Comparison of ENCODE assay signal across 8 cellular contexts in the genomic region with DNA sequence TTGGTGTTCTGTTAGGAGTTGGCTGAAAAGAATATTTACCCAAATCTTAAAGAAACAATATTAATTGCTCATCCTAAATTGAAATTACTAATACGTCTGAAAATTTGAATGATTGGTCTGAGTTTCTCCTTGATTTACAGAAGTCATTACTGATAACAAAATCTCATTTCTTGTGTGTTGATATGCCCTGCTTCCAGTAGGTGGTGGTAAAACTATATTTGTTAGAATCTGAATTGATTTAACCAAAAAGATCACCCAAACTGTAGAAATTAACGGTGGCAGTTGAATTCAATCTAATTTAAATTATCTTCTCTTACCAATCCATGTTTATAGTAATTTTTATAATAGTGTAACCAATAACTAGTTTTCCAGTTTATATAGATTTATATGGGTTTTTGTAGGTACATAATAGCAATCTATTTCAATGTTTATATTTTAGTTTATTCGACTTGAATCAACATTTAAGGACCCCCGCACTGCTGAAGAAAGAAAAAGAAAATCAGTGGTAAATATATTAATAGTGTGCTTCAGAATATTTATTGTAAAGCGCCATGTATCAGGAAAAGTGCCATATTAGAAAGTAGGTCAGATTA. TPM values are rescaled to one million over a fixed set of nuclear protein-coding genes. Genes with fewer than 3 reads are reported as not detected.
DNase-seq lines count a peak whose midpoint lies in the region; ATAC-seq and TF ChIP-seq lines count a peak whose summit lies in the region.

No MANE protein-coding gene starts in this region.

- H3K4me3 Mint-ChIP-seq in stimulated activated naive CD8-positive, alpha-beta T cell treated with anti-CD3 and anti-CD28 coated beads, Interleukin-15, Interleukin-2, amounts not matched to agents 100 ng/mL and 50 ng/mL, for 24 hours: no peak overlapping the region
- no peak overlapping the region for H3K4me3 Mint-ChIP-seq in stimulated activated naive CD8-positive, alpha-beta T cell treated with anti-CD3 and anti-CD28 coated beads, Interleukin-15, amount 100 ng/mL, for 72 hours
- no peak overlapping the region for H3K4me3 Mint-ChIP-seq in stimulated activated naive B cell treated with anti-CD40 and anti-IgM and Interleukin-4, amounts not matched to agents 10 μg/mL and 1 μg/mL and 100 μg/mL, for 72 hours

- TF ChIP-seq CTCF in Peyer's patch (IDR thresholded peaks at IDR 0.05): peak in 5 of 6 experiments; percentile 50 to 59 (median 55)

- ATAC-seq in stimulated activated naive CD8-positive, alpha-beta T cell treated with anti-CD3 and anti-CD28 coated beads, Interleukin-15, amount 100 ng/mL, for 72 hours: no peak
- ATAC-seq in stimulated activated naive B cell treated with anti-CD40 and anti-IgM and Interleukin-4, amounts not matched to agents 10 μg/mL and 1 μg/mL and 100 μg/mL, for 72 hours (replicated peaks): no peak
- ATAC-seq in GM19395 (IDR thresholded peaks at IDR 0.05; ENCODE audit: unreplicated experiment) (no peak), GM18498 (IDR thresholded peaks at IDR 0.05; ENCODE audit: unreplicated experiment) (no peak)

- H3K4me3 ChIP-seq in Peyer's patch: no peak overlapping the region

- peaks cover 63% of the 10 kb centered on the region for H3K36me3 Mint-ChIP-seq in stimulated activated naive CD8-positive, alpha-beta T cell treated with anti-CD3 and anti-CD28 coated beads, Interleukin-15, Interleukin-2, amounts not matched to agents 100 ng/mL and 50 ng/mL, for 24 hours (ENCODE audit: low read depth)
- H3K36me3 Mint-ChIP-seq in stimulated activated naive B cell treated with anti-CD40 and anti-IgM and Interleukin-4, amounts not matched to agents 10 μg/mL and 1 μg/mL and 100 μg/mL, for 72 hours: peaks cover 28 to 39% of the 10 kb centered on the region in 2 donors

- peaks cover 0 to 3% (median 0%) of the 10 kb centered on the region in 4 donors for H3K4me1 ChIP-seq in Peyer's patch

- TF ChIP-seq POLR2A in Peyer's patch (IDR thresholded peaks at IDR 0.05): no peak

- no peaks in the 10 kb centered on the region for H3K27me3 Mint-ChIP-seq in stimulated activated naive CD8-positive, alpha-beta T cell treated with anti-CD3 and anti-CD28 coated beads, Interleukin-15, Interleukin-2, amounts not matched to agents 100 ng/mL and 50 ng/mL, for 24 hours
- no peaks in the 10 kb centered on the region for H3K27me3 Mint-ChIP-seq in stimulated activated naive CD8-positive, alpha-beta T cell treated with anti-CD3 and anti-CD28 coated beads, Interleukin-15, amount 100 ng/mL, for 72 hours
- H3K27me3 Mint-ChIP-seq in stimulated activated naive B cell treated with anti-CD40 and anti-IgM and Interleukin-4, amounts not matched to agents 10 μg/mL and 1 μg/mL and 100 μg/mL, for 72 hours: no peaks in the 10 kb centered on the region

- no peak for DNase-seq in stimulated activated naive CD8-positive, alpha-beta T cell treated with anti-CD3 and anti-CD28 coated beads, Interleukin-15, amount 100 ng/mL, for 72 hours
- DNase-seq in Peyer's patch (no peak), fibroblast of peridontal ligament (ENCODE audit: extremely low read depth) (peak; percentile 58)
- no peak for DNase-seq in stimulated activated naive B cell treated with anti-CD40 and anti-IgM and Interleukin-4, amounts not matched to agents 10 μg/mL and 1 μg/mL and 100 μg/mL, for 72 hours
- DNase-seq in stimulated activated CD4-positive, alpha-beta T cell treated with anti-CD3 and anti-CD28 coated beads, Interleukin-4, amount 100 ng/mL, for 4 hours: no peak

- H3K36me3 ChIP-seq in Peyer's patch: peaks cover 0 to 85% (median 0%) of the 10 kb centered on the region in 3 donors

- no peaks in the 10 kb centered on the region for H3K9me3 ChIP-seq in Peyer's patch

- H3K9me3 Mint-ChIP-seq in stimulated activated naive CD8-positive, alpha-beta T cell treated with anti-CD3 and anti-CD28 coated beads, Interleukin-15, Interleukin-2, amounts not matched to agents 100 ng/mL and 50 ng/mL, for 24 hours: no peaks in the 10 kb centered on the region
- H3K9me3 Mint-ChIP-seq in stimulated activated naive CD8-positive, alpha-beta T cell treated with anti-CD3 and anti-CD28 coated beads, Interleukin-15, amount 100 ng/mL, for 72 hours: no peaks in the 10 kb centered on the region
- no peaks in the 10 kb centered on the region for H3K9me3 Mint-ChIP-seq in stimulated activated naive B cell treated with anti-CD40 and anti-IgM and Interleukin-4, amounts not matched to agents 10 μg/mL and 1 μg/mL and 100 μg/mL, for 72 hours

- no peaks in the 10 kb centered on the region for H3K27me3 ChIP-seq in Peyer's patch

- peaks cover 20% of the 10 kb centered on the region for H3K4me1 Mint-ChIP-seq in stimulated activated naive CD8-positive, alpha-beta T cell treated with anti-CD3 and anti-CD28 coated beads, Interleukin-15, Interleukin-2, amounts not matched to agents 100 ng/mL and 50 ng/mL, for 24 hours (ENCODE audit: low read depth)
- peaks cover 20% of the 10 kb centered on the region for H3K4me1 Mint-ChIP-seq in stimulated activated naive CD8-positive, alpha-beta T cell treated with anti-CD3 and anti-CD28 coated beads, Interleukin-15, amount 100 ng/mL, for 72 hours
- H3K4me1 Mint-ChIP-seq in stimulated activated naive B cell treated with anti-CD40 and anti-IgM and Interleukin-4, amounts not matched to agents 10 μg/mL and 1 μg/mL and 100 μg/mL, for 72 hours: peaks cover 15 to 20% of the 10 kb centered on the region in 2 donors

- H3K27ac ChIP-seq in Peyer's patch: no peak overlapping the region

- H3K27ac Mint-ChIP-seq in stimulated activated naive CD8-positive, alpha-beta T cell treated with anti-CD3 and anti-CD28 coated beads, Interleukin-15, Interleukin-2, amounts not matched to agents 100 ng/mL and 50 ng/mL, for 24 hours: peak overlapping the region; percentile 45
- peak overlapping the region in 1 of 2 donors; percentile 71 for H3K27ac Mint-ChIP-seq in stimulated activated naive CD8-positive, alpha-beta T cell treated with anti-CD3 and anti-CD28 coated beads, Interleukin-15, amount 100 ng/mL, for 72 hours
- H3K27ac Mint-ChIP-seq in stimulated activated naive B cell treated with anti-CD40 and anti-IgM and Interleukin-4, amounts not matched to agents 10 μg/mL and 1 μg/mL and 100 μg/mL, for 72 hours: peak overlapping the region; percentile 47

RNA-seq across cellular contexts. Expression of gene PAPOLG, which starts 38.3 kb away (rescaled TPM):
- 10 to 100 TPM; 10.1 to 23.8 (median 11.1) TPM for total RNA-seq in Peyer's patch
